Comparison of ENCODE assay signal across 19 cellular contexts in the genomic region with DNA sequence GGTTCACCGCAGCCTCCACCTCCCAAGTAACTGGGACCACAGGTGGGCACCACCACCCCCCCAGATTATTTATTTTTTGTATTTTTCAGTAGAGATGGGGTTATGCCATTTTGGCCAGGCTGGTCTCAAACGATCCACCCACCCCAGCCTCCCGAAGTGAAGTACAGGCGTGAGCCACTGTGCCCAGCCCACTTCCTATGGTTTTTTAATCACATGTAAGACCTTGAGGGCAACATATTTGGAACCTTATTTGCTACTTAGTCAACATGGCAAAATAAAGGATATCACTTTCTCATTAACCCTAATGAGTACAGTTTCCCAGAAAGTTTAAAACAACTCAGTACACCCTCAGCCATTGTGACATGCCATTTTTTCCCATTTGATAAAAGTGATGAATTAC.
DNase-seq lines count a peak whose midpoint lies in the region; ATAC-seq lines count a peak whose summit lies in the region.
"Had no signal": no experiment of that assay in that cellular context is flagged by ENCODE, and none has a peak within 500 bp of the region (broad histone marks: within the 10 kb centered on the region; RNA-seq: fewer than 3 reads in every experiment).

No MANE protein-coding gene starts in this region.

- H3K27ac Mint-ChIP-seq in activated T-cell treated with anti-CD3 and anti-CD28 coated beads, Interleukin-2, amount 50 U/mL, for 24 hours, result peak overlapping the region; percentile 83
- peak overlapping the region in 2 of 3 donors; percentile 32 to 59 for H3K27ac Mint-ChIP-seq in CD4-positive, CD25-positive, alpha-beta regulatory T cell
- peak overlapping the region; percentile 43 to 73 for H3K27ac Mint-ChIP-seq in T-cell

- no peak overlapping the region for H3K27ac ChIP-seq in CD4-positive, CD25-positive, alpha-beta regulatory T cell (ENCODE audit: insufficient read depth, low read length, poor library complexity, severe bottlenecking)
- H3K27ac ChIP-seq in epithelial cell of prostate, result peak overlapping the region; percentile 68
- H3K27ac ChIP-seq: GM23248 had no signal

- no peaks in the 10 kb centered on the region for H3K27me3 ChIP-seq in CD4-positive, CD25-positive, alpha-beta regulatory T cell (ENCODE audit: control insufficient read depth, insufficient read depth, low read length)

- H3K9me3 ChIP-seq in CD4-positive, CD25-positive, alpha-beta regulatory T cell (ENCODE audit: control insufficient read depth in 2 of 2, low read length in 2 of 2), result no peaks in the 10 kb centered on the region
- H3K9me3 ChIP-seq: HAP-1 had no signal

- H3K4me3 ChIP-seq in CD4-positive, CD25-positive, alpha-beta regulatory T cell (ENCODE audit: low read depth, low read length), result no peak overlapping the region
- H3K4me3 ChIP-seq: GM23248, HAP-1 had no signal

- H3K4me3 Mint-ChIP-seq in activated T-cell treated with anti-CD3 and anti-CD28 coated beads, Interleukin-2, amount 50 U/mL, for 24 hours, result no peak overlapping the region
- H3K4me3 Mint-ChIP-seq in activated T-cell treated with anti-CD3 and anti-CD28 coated beads, Interleukin-2, amount 50 U/mL, for 4 hours, result no peak overlapping the region
- H3K4me3 Mint-ChIP-seq in CD4-positive, CD25-positive, alpha-beta regulatory T cell, result no peak overlapping the region
- no peak overlapping the region for H3K4me3 Mint-ChIP-seq in T-cell

- H3K36me3 ChIP-seq in CD4-positive, CD25-positive, alpha-beta regulatory T cell (ENCODE audit: control insufficient read depth, insufficient read depth, low read length), result peaks cover 94% of the 10 kb centered on the region

- H3K36me3 Mint-ChIP-seq in activated T-cell treated with anti-CD3 and anti-CD28 coated beads, Interleukin-2, amount 50 U/mL, for 24 hours (ENCODE audit: low read depth), result peaks cover 99% of the 10 kb centered on the region
- H3K36me3 Mint-ChIP-seq in activated T-cell treated with anti-CD3 and anti-CD28 coated beads, Interleukin-2, amount 50 U/mL, for 4 hours (ENCODE audit: insufficient read depth), result peaks cover 48% of the 10 kb centered on the region
- peaks cover 40% of the 10 kb centered on the region for H3K36me3 Mint-ChIP-seq in CD4-positive, CD25-positive, alpha-beta regulatory T cell
- H3K36me3 Mint-ChIP-seq in T-cell, result peaks cover 60% of the 10 kb centered on the region

- CTCF ChIA-PET in T-cell (lab: Charles Lee), result no interaction called here

- POLR2A ChIA-PET in T-cell (lab: Charles Lee), result no interaction called here

- DNase-seq in activated T-cell treated with anti-CD3 and anti-CD28 coated beads, Interleukin-2, amount 50 U/mL, for 24 hours, result no peak
- no peak for DNase-seq in activated T-cell treated with anti-CD3 and anti-CD28 coated beads, Interleukin-2, amount 50 U/mL, for 4 hours
- no peak for DNase-seq in CD4-positive, CD25-positive, alpha-beta regulatory T cell
- DNase-seq in T-cell (no peak), epithelial cell of prostate (ENCODE audit: low read depth, low spot score) (no peak), T-helper 1 cell (no peak)
- DNase-seq in central memory CD4-positive, alpha-beta T cell, result no peak
- DNase-seq: AML-193, C1 segment of cervical spinal cord, GM23248, IMR-90, NCI-H1105, NCI-H146, NCI-H2029, NCI-H226, NCI-H510A treated with DMSO at 0.1 percent for 48 hours, NCI-H748 treated with DMSO at 0.1 percent for 48 hours had no signal

- no peaks in the 10 kb centered on the region for H3K27me3 Mint-ChIP-seq in activated T-cell treated with anti-CD3 and anti-CD28 coated beads, Interleukin-2, amount 50 U/mL, for 24 hours
- no peaks in the 10 kb centered on the region for H3K27me3 Mint-ChIP-seq in activated T-cell treated with anti-CD3 and anti-CD28 coated beads, Interleukin-2, amount 50 U/mL, for 4 hours (ENCODE audit: low read depth)
- no peaks in the 10 kb centered on the region for H3K27me3 Mint-ChIP-seq in CD4-positive, CD25-positive, alpha-beta regulatory T cell
- H3K27me3 Mint-ChIP-seq in T-cell, result no peaks in the 10 kb centered on the region

- peaks cover 15% of the 10 kb centered on the region for H3K4me1 Mint-ChIP-seq in activated T-cell treated with anti-CD3 and anti-CD28 coated beads, Interleukin-2, amount 50 U/mL, for 24 hours (ENCODE audit: low read depth)
- peaks cover 6% of the 10 kb centered on the region for H3K4me1 Mint-ChIP-seq in activated T-cell treated with anti-CD3 and anti-CD28 coated beads, Interleukin-2, amount 50 U/mL, for 4 hours (ENCODE audit: low read depth)
- H3K4me1 Mint-ChIP-seq in CD4-positive, CD25-positive, alpha-beta regulatory T cell, result peaks cover 0 to 13% (median 8%) of the 10 kb centered on the region in 4 donors
- H3K4me1 Mint-ChIP-seq in T-cell, result peaks cover 8 to 14% (median 10%) of the 10 kb centered on the region in 3 donors

- H3K9me3 Mint-ChIP-seq in activated T-cell treated with anti-CD3 and anti-CD28 coated beads, Interleukin-2, amount 50 U/mL, for 24 hours, result no peaks in the 10 kb centered on the region
- no peaks in the 10 kb centered on the region for H3K9me3 Mint-ChIP-seq in activated T-cell treated with anti-CD3 and anti-CD28 coated beads, Interleukin-2, amount 50 U/mL, for 4 hours
- no peaks in the 10 kb centered on the region for H3K9me3 Mint-ChIP-seq in CD4-positive, CD25-positive, alpha-beta regulatory T cell
- no peaks in the 10 kb centered on the region for H3K9me3 Mint-ChIP-seq in T-cell

- no peak for ATAC-seq in activated T-cell treated with anti-CD3 and anti-CD28 coated beads, Interleukin-2, amount 50 U/mL, for 4 hours
- no peak for ATAC-seq in CD4-positive, CD25-positive, alpha-beta regulatory T cell (ENCODE audit: low read depth in 2 of 2)
- ATAC-seq in T-cell (replicated peaks in 1 of 4) (no peak), HG03196 (IDR thresholded peaks at IDR 0.05; ENCODE audit: unreplicated experiment) (no peak)

- H3K4me1 ChIP-seq in CD4-positive, CD25-positive, alpha-beta regulatory T cell (ENCODE audit: control insufficient read depth, insufficient read depth, low read length, poor library complexity, severe bottlenecking), result no peaks in the 10 kb centered on the region
- H3K4me1 ChIP-seq: HAP-1 had no signal
